ENCODE assay signal across 27 cellular contexts in genomic region chr10:2475711-2476110, GRCh38.
"Had no signal": no experiment of that assay in that cellular context is flagged by ENCODE, and none has a peak within 500 bp of the region (broad histone marks: within the 10 kb centered on the region; RNA-seq: fewer than 3 reads in every experiment).

No MANE protein-coding gene starts in this region.

- H3K4me3 Mint-ChIP-seq: activated CD4-positive, alpha-beta memory T cell treated with anti-CD3 and anti-CD28 coated beads for 36 hours; activated CD4-positive, alpha-beta T cell treated with anti-CD3 and anti-CD28 coated beads, Interleukin-2, amount 10 ng/mL, durations not matched to agents 24 days and 14 days; activated naive CD4-positive, alpha-beta T cell treated with anti-CD3 and anti-CD28 coated beads for 36 hours; activated naive CD8-positive, alpha-beta T cell treated with anti-CD3 and anti-CD28 coated beads for 36 hours; activated T-helper 1 cell treated with anti-CD3 and anti-CD28 coated beads, Interleukin-12 subunit alpha, Interleukin-12 subunit beta, Interleukin-2, Interleukin-4 antibody, amounts not matched to agents 30 ng/mL and 10 ng/mL and 1 ng/mL, durations not matched to agents 14 hours and 24 hours and 36 hours; brain; nephron; stimulated activated naive B cell treated with anti-CD40 and anti-IgM and Interleukin-4, amounts not matched to agents 10 μg/mL and 1 μg/mL and 100 μg/mL, for 72 hours; T-helper 1 cell treated with Interleukin-12 subunit alpha and Interleukin-12 subunit beta and Interleukin-4 antibody, amounts not matched to agents 30 μg/mL and 1 μg/mL, for 36 hours had no signal

- H3K27me3 ChIP-seq: adrenal gland, ascending aorta, esophagus muscularis mucosa, pancreas, stomach, suprapubic skin, tibial nerve had no signal

- H3K4me3 ChIP-seq: adrenal gland, ascending aorta, esophagus muscularis mucosa, left ventricle myocardium inferior, lung, pancreas, prostate gland, stomach, suprapubic skin, tibial nerve had no signal

- H3K9me3 Mint-ChIP-seq: activated T-helper 1 cell treated with anti-CD3 and anti-CD28 coated beads, Interleukin-12 subunit alpha, Interleukin-12 subunit beta, Interleukin-2, Interleukin-4 antibody, amounts not matched to agents 30 ng/mL and 10 ng/mL and 1 ng/mL, durations not matched to agents 14 hours and 24 hours and 36 hours had no signal

- DNase-seq: activated CD4-positive, alpha-beta memory T cell treated with anti-CD3 and anti-CD28 coated beads for 36 hours; activated CD4-positive, alpha-beta T cell treated with anti-CD3 and anti-CD28 coated beads, Interleukin-2, amount 10 ng/mL, durations not matched to agents 24 days and 14 days; activated CD4-positive, CD25-positive, alpha-beta regulatory T cell treated with anti-CD3 and anti-CD28 coated beads, Interleukin-2, amount 50 U/mL, for 72 hours; activated CD8-positive, alpha-beta memory T cell treated with anti-CD3 and anti-CD28 coated beads, Interleukin-2, amount 50 U/mL, for 4 hours; activated effector memory CD4-positive, alpha-beta T cell treated with anti-CD3 and anti-CD28 coated beads, Interleukin-2, amount 50 U/mL, for 16 hours; activated naive CD4-positive, alpha-beta T cell treated with anti-CD3 and anti-CD28 coated beads for 36 hours; activated naive CD8-positive, alpha-beta T cell treated with anti-CD3 and anti-CD28 coated beads for 36 hours; activated T-cell treated with anti-CD3 and anti-CD28 coated beads, Interleukin-2, amount 50 U/mL, for 1 hour; adrenal gland; left ventricle myocardium inferior; pancreas; stimulated activated CD4-positive, alpha-beta T cell treated with anti-CD3 and anti-CD28 coated beads, Interleukin-15, amount 100 ng/mL, for 24 hours; stimulated activated CD4-positive, alpha-beta T cell treated with anti-CD3 and anti-CD28 coated beads, Interleukin-2, amount 100 ng/mL, for 24 hours; stimulated activated naive B cell treated with anti-CD40 and anti-IgM and Interleukin-4, amounts not matched to agents 10 μg/mL and 1 μg/mL and 100 μg/mL, for 72 hours; stomach; T-helper 9 cell; WERI-Rb-1 had no signal

- H3K27ac Mint-ChIP-seq: activated CD4-positive, alpha-beta memory T cell treated with anti-CD3 and anti-CD28 coated beads for 36 hours; activated CD4-positive, alpha-beta T cell treated with anti-CD3 and anti-CD28 coated beads, Interleukin-2, amount 10 ng/mL, durations not matched to agents 24 days and 14 days; activated naive CD4-positive, alpha-beta T cell treated with anti-CD3 and anti-CD28 coated beads for 36 hours; activated naive CD8-positive, alpha-beta T cell treated with anti-CD3 and anti-CD28 coated beads for 36 hours; activated T-helper 1 cell treated with anti-CD3 and anti-CD28 coated beads, Interleukin-12 subunit alpha, Interleukin-12 subunit beta, Interleukin-2, Interleukin-4 antibody, amounts not matched to agents 30 ng/mL and 10 ng/mL and 1 ng/mL, durations not matched to agents 14 hours and 24 hours and 36 hours; stimulated activated naive B cell treated with anti-CD40 and anti-IgM and Interleukin-4, amounts not matched to agents 10 μg/mL and 1 μg/mL and 100 μg/mL, for 72 hours had no signal

- H3K36me3 Mint-ChIP-seq: activated CD4-positive, alpha-beta memory T cell treated with anti-CD3 and anti-CD28 coated beads for 36 hours; activated naive CD8-positive, alpha-beta T cell treated with anti-CD3 and anti-CD28 coated beads for 36 hours; brain had no signal

- H3K4me1 ChIP-seq: adrenal gland, ascending aorta, esophagus muscularis mucosa, left ventricle myocardium inferior, pancreas, prostate gland, stomach, suprapubic skin, tibial nerve had no signal

- H3K36me3 ChIP-seq: adrenal gland, ascending aorta, esophagus muscularis mucosa, left ventricle myocardium inferior, pancreas, prostate gland, stomach, suprapubic skin, tibial nerve, WERI-Rb-1 had no signal

- H3K9me3 ChIP-seq: adrenal gland, ascending aorta, pancreas, prostate gland had no signal

- H3K27ac ChIP-seq: adrenal gland, ascending aorta, esophagus muscularis mucosa, left ventricle myocardium inferior, pancreas, prostate gland, stomach, suprapubic skin, WERI-Rb-1 had no signal

- H3K27me3 Mint-ChIP-seq: activated CD4-positive, alpha-beta memory T cell treated with anti-CD3 and anti-CD28 coated beads for 36 hours; activated CD4-positive, alpha-beta T cell treated with anti-CD3 and anti-CD28 coated beads, Interleukin-2, amount 10 ng/mL, durations not matched to agents 24 days and 14 days; activated naive CD8-positive, alpha-beta T cell treated with anti-CD3 and anti-CD28 coated beads for 36 hours had no signal

- H3K4me1 Mint-ChIP-seq: activated CD4-positive, alpha-beta T cell treated with anti-CD3 and anti-CD28 coated beads, Interleukin-2, amount 10 ng/mL, durations not matched to agents 24 days and 14 days; activated naive CD8-positive, alpha-beta T cell treated with anti-CD3 and anti-CD28 coated beads for 36 hours had no signal
